In the genomic region with DNA sequence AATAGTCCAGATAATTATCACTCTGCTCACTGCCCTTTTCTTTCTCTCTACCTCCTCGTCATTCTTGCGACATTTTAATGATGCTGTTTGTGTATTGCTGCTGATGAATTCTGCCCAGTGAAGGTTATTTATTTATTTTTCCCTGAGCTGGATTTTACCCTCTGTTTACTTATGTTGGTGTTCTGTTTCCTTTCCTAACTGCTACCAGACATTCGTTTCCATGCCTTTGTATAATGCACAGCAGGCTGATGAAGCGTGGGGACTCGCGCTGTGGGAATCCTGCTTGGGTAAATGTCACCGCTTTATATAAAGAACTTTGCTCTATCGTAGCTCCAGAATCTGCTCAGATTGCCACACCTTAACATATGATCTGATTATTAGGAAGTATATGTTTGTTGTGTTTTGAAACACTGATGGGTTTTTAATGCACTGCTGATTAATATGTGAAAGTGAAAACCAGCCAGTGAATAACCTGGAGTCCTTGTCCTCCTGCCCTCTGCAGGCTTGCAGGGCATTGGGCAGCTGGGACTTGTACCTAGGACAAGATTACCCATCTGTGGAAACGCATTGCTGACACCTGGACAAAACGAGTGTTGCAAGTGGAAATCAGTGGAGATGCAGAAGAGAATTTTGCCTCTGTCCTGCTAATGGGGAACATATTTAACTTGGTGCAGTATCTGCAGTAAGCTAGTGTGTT, we compare ENCODE assay signal across 13 cellular contexts.
A peak's percentile ranks its signal among the peaks of the same experiment; 100 is the strongest.
DNase-seq lines count a peak whose midpoint lies in the region; ATAC-seq and TF ChIP-seq lines count a peak whose summit lies in the region.
"Had no signal": no experiment of that assay in that cellular context is flagged by ENCODE, and none has a peak within 500 bp of the region (broad histone marks: within the 10 kb centered on the region; RNA-seq: fewer than 3 reads in every experiment).

No MANE protein-coding gene starts in this region.

- H3K9me3 ChIP-seq in adipocyte (ENCODE audit: control insufficient read depth, low read length) (no peaks in the 10 kb centered on the region), liver (ENCODE audit: control insufficient read depth in 4 of 4, low read length in 3 of 4) (no peaks in the 10 kb centered on the region)

- H3K9ac ChIP-seq in adipocyte (ENCODE audit: low read length) (no peak overlapping the region), liver (ENCODE audit: low read depth in 1 of 2, low read length in 2 of 2) (no peak overlapping the region)

- TF ChIP-seq RAD21 in liver (IDR thresholded peaks at IDR 0.05), result peak in 1 of 2 donors; percentile 49

- H3K27me3 ChIP-seq in adipocyte (replicated peaks; ENCODE audit: control insufficient read depth, insufficient read depth, low read length), result no peaks in the 10 kb centered on the region
- no peaks in the 10 kb centered on the region for H3K27me3 ChIP-seq in liver (ENCODE audit: control insufficient read depth in 4 of 4, insufficient read depth in 4 of 4, low read length in 3 of 4)

- DNase-seq in NCI-H146 (lab: John Stamatoyannopoulos, UW) (peak; percentile 95), adipocyte (ENCODE audit: low read depth) (peak; percentile 44), GOT3 (lab: John Stamatoyannopoulos, UW) (no peak), putamen (ENCODE audit: low spot score) (no peak)
- DNase-seq: activated CD8-positive, alpha-beta memory T cell treated with anti-CD3 and anti-CD28 coated beads, Interleukin-2, amount 50 U/mL, for 48 hours; foreskin melanocyte; NCI-H524 treated with DMSO at 0.1 percent for 48 hours; trophoblast cell had no signal

- H3K27ac ChIP-seq in 22Rv1 (no peak overlapping the region), liver (ENCODE audit: low read depth in 1 of 2, low read length in 2 of 2) (no peak overlapping the region)

- H3K4me1 ChIP-seq in adipocyte (ENCODE audit: control insufficient read depth, insufficient read depth, low read length) (no peaks in the 10 kb centered on the region), liver (ENCODE audit: control insufficient read depth in 4 of 4, insufficient read depth in 4 of 4, low read length in 3 of 4) (peaks cover 0 to 2% (median 0%) of the 10 kb centered on the region in 4 donors)

- 0 out of 2 replicates have a peak, but pooled peaks have one; percentile 7 for TF ChIP-seq CTCF in 22Rv1 (IDR thresholded peaks at IDR 0.05)
- no peak for TF ChIP-seq CTCF in liver (IDR thresholded peaks at IDR 0.05; ENCODE audit: low read depth, low read length, missing input control)

- H3K36me3 ChIP-seq in adipocyte (ENCODE audit: control insufficient read depth, insufficient read depth, low read length, severe bottlenecking) (no peaks in the 10 kb centered on the region), liver (ENCODE audit: control insufficient read depth in 4 of 4, insufficient read depth in 3 of 4, low read depth in 1 of 4, low read length in 3 of 4) (no peaks in the 10 kb centered on the region)

- 40% methylated on average over 10 of the region's 10 CpGs for WGBS in liver

- no peak for ATAC-seq in GM18909 (IDR thresholded peaks at IDR 0.05; ENCODE audit: poor library complexity, unreplicated experiment)
- no peak for ATAC-seq in HG03025 (IDR thresholded peaks at IDR 0.05; ENCODE audit: low FRiP score, unreplicated experiment)
- ATAC-seq: SK-N-SH treated with all-trans-retinoic acid at 6 μM for 48 hours had no signal

- H3K4me3 ChIP-seq in adipocyte (ENCODE audit: low read length), result no peak overlapping the region
- H3K4me3 ChIP-seq in liver (ENCODE audit: low read depth in 1 of 3, low read length in 3 of 3), result no peak overlapping the region

TF ChIP-seq in liver, 16 proteins besides CTCF, POLR2A, EP300 and RAD21:
- TF ChIP-seq FOXA2 (IDR thresholded peaks at IDR 0.05) (no peak), HNF4A (conservative IDR thresholded peaks at IDR 0.05) (peak; percentile 21 to 51), RXRA (IDR thresholded peaks at IDR 0.05) (peak in 1 of 2 donors; percentile 49)

Comparison
In these comparisons a context has a peak if more than half of its experiments do, and no peak if none do; other contexts are left out.
1. DNase-seq: peak in NCI-H146 (single experiment) and adipocyte (single experiment); none in GOT3 (single experiment) and putamen (single experiment).